Comparison of ENCODE assay signal across 18 cellular contexts in genomic region chr9:11871832-11872231, GRCh38.
"Had no signal": no experiment of that assay in that cellular context is flagged by ENCODE, and none has a peak within 500 bp of the region (broad histone marks: within the 10 kb centered on the region; RNA-seq: fewer than 3 reads in every experiment).

No MANE protein-coding gene starts in this region.

- H3K36me3 Mint-ChIP-seq: memory B cell; naive thymus-derived CD4-positive, alpha-beta T cell had no signal

- H3K79me2 ChIP-seq: hepatocyte had no signal

- H3K4me1 Mint-ChIP-seq: activated CD4-positive, alpha-beta T cell treated with anti-CD3 and anti-CD28 coated beads, Interleukin-2, amount 10 ng/mL, durations not matched to agents 24 days and 14 days; memory B cell; naive thymus-derived CD4-positive, alpha-beta T cell had no signal

- H3K9me3 ChIP-seq: esophagus muscularis mucosa, left lung, pancreas, sigmoid colon, upper lobe of left lung had no signal

- H3K27me3 ChIP-seq: esophagus muscularis mucosa, hepatocyte, left lung, pancreas, sigmoid colon, spleen, upper lobe of left lung had no signal

- H3K4me3 ChIP-seq: esophagus muscularis mucosa, hepatocyte, left lung, mucosa of descending colon, pancreas, sigmoid colon, spleen, upper lobe of left lung had no signal

- H3K4me3 Mint-ChIP-seq: activated CD4-positive, alpha-beta T cell treated with anti-CD3 and anti-CD28 coated beads, Interleukin-2, amount 10 ng/mL, durations not matched to agents 24 days and 14 days; activated CD8-positive, alpha-beta T cell treated with anti-CD3 and anti-CD28 coated beads, Interleukin-2, amount 10 ng/mL, durations not matched to agents 7 days and 5 days; activated T-cell treated with anti-CD3 and anti-CD28 coated beads, Interleukin-2, amount 50 U/mL, for 72 hours; memory B cell; naive thymus-derived CD4-positive, alpha-beta T cell; stimulated activated naive CD8-positive, alpha-beta T cell treated with anti-CD3 and anti-CD28 coated beads, Interleukin-15, Interleukin-2, amounts not matched to agents 100 ng/mL and 50 ng/mL, for 24 hours had no signal

- H3K4me1 ChIP-seq: esophagus muscularis mucosa, left lung, pancreas, sigmoid colon, spleen, upper lobe of left lung had no signal

- H3K27ac Mint-ChIP-seq: activated CD4-positive, alpha-beta T cell treated with anti-CD3 and anti-CD28 coated beads, Interleukin-2, amount 10 ng/mL, durations not matched to agents 24 days and 14 days; activated CD8-positive, alpha-beta T cell treated with anti-CD3 and anti-CD28 coated beads, Interleukin-2, amount 10 ng/mL, durations not matched to agents 7 days and 5 days; activated naive CD4-positive, alpha-beta T cell treated with anti-CD3 and anti-CD28 coated beads, Interleukin-2, amount 50 U/mL, for 72 hours; activated T-cell treated with anti-CD3 and anti-CD28 coated beads, Interleukin-2, amount 50 U/mL, for 72 hours; memory B cell; naive thymus-derived CD4-positive, alpha-beta T cell; stimulated activated naive CD8-positive, alpha-beta T cell treated with anti-CD3 and anti-CD28 coated beads, Interleukin-15, Interleukin-2, amounts not matched to agents 100 ng/mL and 50 ng/mL, for 24 hours had no signal

- H3K9me3 Mint-ChIP-seq: activated CD4-positive, alpha-beta T cell treated with anti-CD3 and anti-CD28 coated beads, Interleukin-2, amount 10 ng/mL, durations not matched to agents 24 days and 14 days; stimulated activated naive CD8-positive, alpha-beta T cell treated with anti-CD3 and anti-CD28 coated beads, Interleukin-15, Interleukin-2, amounts not matched to agents 100 ng/mL and 50 ng/mL, for 24 hours had no signal

- H3K36me3 ChIP-seq: esophagus muscularis mucosa, left lung, pancreas, sigmoid colon, spleen, upper lobe of left lung had no signal

- H2AFZ ChIP-seq: hepatocyte had no signal

- H3K27me3 Mint-ChIP-seq: activated CD4-positive, alpha-beta T cell treated with anti-CD3 and anti-CD28 coated beads, Interleukin-2, amount 10 ng/mL, durations not matched to agents 24 days and 14 days; memory B cell; naive thymus-derived CD4-positive, alpha-beta T cell; stimulated activated naive CD8-positive, alpha-beta T cell treated with anti-CD3 and anti-CD28 coated beads, Interleukin-15, Interleukin-2, amounts not matched to agents 100 ng/mL and 50 ng/mL, for 24 hours had no signal

- DNase-seq: activated CD4-positive, alpha-beta T cell treated with anti-CD3 and anti-CD28 coated beads, Interleukin-2, amount 10 ng/mL, durations not matched to agents 24 days and 14 days; activated CD8-positive, alpha-beta memory T cell treated with anti-CD3 and anti-CD28 coated beads, Interleukin-2, amount 50 U/mL, for 4 hours; activated CD8-positive, alpha-beta T cell treated with anti-CD3 and anti-CD28 coated beads, Interleukin-2, amount 10 ng/mL, durations not matched to agents 7 days and 5 days; activated gamma-delta T cell; activated T-cell treated with anti-CD3 and anti-CD28 coated beads, Interleukin-2, amount 50 U/mL, for 72 hours; islet precursor cell; left lung; mucosa of descending colon; naive thymus-derived CD4-positive, alpha-beta T cell; pancreas; sigmoid colon; spleen; upper lobe of left lung had no signal

- H3K27ac ChIP-seq: esophagus muscularis mucosa, hepatocyte, left lung, pancreas, sigmoid colon, spleen, upper lobe of left lung had no signal

- H3K4me2 ChIP-seq: hepatocyte had no signal
